ENCODE assay signal across 1 cellular context in genomic region chr9:137373611-137373980, GRCh38.
A peak's percentile ranks its signal among the peaks of the same experiment; 100 is the strongest.
TF ChIP-seq lines count a peak whose summit lies in the region.

No MANE protein-coding gene starts in this region.

TF ChIP-seq in K562, 482 proteins besides CTCF, POLR2A, EP300 and RAD21 (continued from another document):
- peak; percentile 68; the same call in 1 of the 2 replicates for TF ChIP-seq ZBTB33 (CRISPR knock-in tag; IDR thresholded peaks at IDR 0.05)
- no peak for TF ChIP-seq NCOA4 (IDR thresholded peaks at IDR 0.05; ENCODE audit: partially characterized antibody)
- no peak for TF ChIP-seq HMG20B (CRISPR knock-in tag; IDR thresholded peaks at IDR 0.05)
- no peak for TF ChIP-seq TSHZ1 (CRISPR knock-in tag; IDR thresholded peaks at IDR 0.05)
- TF ChIP-seq TRIM25 (IDR thresholded peaks at IDR 0.05; ENCODE audit: borderline replicate concordance): no peak
